In genomic region chr13:111153279-111153976, GRCh38 we compare ENCODE assay signal across 8 cellular contexts. TPM values are rescaled to one million over a fixed set of nuclear protein-coding genes. Genes with fewer than 3 reads are reported as not detected.
A peak's percentile ranks its signal among the peaks of the same experiment; 100 is the strongest.
DNase-seq lines count a peak whose midpoint lies in the region; ATAC-seq and TF ChIP-seq lines count a peak whose summit lies in the region.

No MANE protein-coding gene starts in this region.

- peak overlapping the region; percentile 89 for H3K4me2 ChIP-seq in OCI-LY3 (ENCODE audit: low read length)

- peak overlapping the region; percentile 91 for H3K27ac ChIP-seq in HUES64 (ENCODE audit: low read depth, low read length)
- peak overlapping the region; percentile 80 for H3K27ac ChIP-seq in OCI-LY3 (ENCODE audit: low read length)
- peak overlapping the region; percentile 94 for H3K27ac ChIP-seq in epithelial cell of prostate

- peaks cover 43% of the 10 kb centered on the region for H3K79me2 ChIP-seq in OCI-LY3 (ENCODE audit: low read length)

- H2AFZ ChIP-seq in OCI-LY3 (ENCODE audit: low read depth, low read length): peak overlapping the region; percentile 74

- under 1% methylated on average over 84 of the region's 84 CpGs for WGBS in HUES64

- peaks cover 12% of the 10 kb centered on the region for H3K4me1 ChIP-seq in HUES64 (ENCODE audit: insufficient read depth, low read length)
- peaks cover 13% of the 10 kb centered on the region for H3K4me1 ChIP-seq in OCI-LY3 (ENCODE audit: low read length)

- peaks cover 4% of the 10 kb centered on the region for H3K36me3 ChIP-seq in HUES64 (ENCODE audit: insufficient read depth, low read length)
- no peaks in the 10 kb centered on the region for H3K36me3 ChIP-seq in OCI-LY3 (replicated peaks; ENCODE audit: low read depth, low read length)

- H4K20me1 ChIP-seq in OCI-LY3 (ENCODE audit: insufficient read depth, low read length): peaks cover 16% of the 10 kb centered on the region

- peak overlapping the region; percentile 92 for H3K4me3 ChIP-seq in HUES64 (ENCODE audit: low read length)
- H3K4me3 ChIP-seq in OCI-LY3 (ENCODE audit: low read length): peak overlapping the region; percentile 88

- DNase-seq in DMS 273 treated with DMSO at 0.1 percent for 48 hours (lab: John Stamatoyannopoulos, UW): peak; percentile 40
- DNase-seq in activated T-cell treated with anti-CD3 and anti-CD28 coated beads for 4 hours: peak; percentile 93
- DNase-seq in epithelial cell of prostate (ENCODE audit: low read depth, low spot score): peak; percentile 56
- DNase-seq in mucosa of gallbladder (ENCODE audit: low spot score): peak; percentile 92
- DNase-seq in stimulated activated CD8-positive, alpha-beta memory T cell treated with anti-CD3 and anti-CD28 coated beads, Interleukin-4, amount 100 ng/mL, for 24 hours (ENCODE audit: low read depth): peak; percentile 91

- H3K9ac ChIP-seq in HUES64 (ENCODE audit: low read depth, low read length): peak overlapping the region; percentile 89
- H3K9ac ChIP-seq in OCI-LY3 (ENCODE audit: low read length): peak overlapping the region; percentile 87

- peak; percentile 13; the same call in 1 of the 2 replicates for TF ChIP-seq CTCF in OCI-LY3 (IDR thresholded peaks at IDR 0.05; ENCODE audit: low read depth, low read length)

- peak; percentile 86 for ATAC-seq in GM21515 (IDR thresholded peaks at IDR 0.05; ENCODE audit: unreplicated experiment)

- H3K27me3 ChIP-seq in HUES64 (ENCODE audit: insufficient read depth, low read length) (peaks cover 5% of the 10 kb centered on the region; the same call in 1 of the 2 replicates), OCI-LY3 (ENCODE audit: low read depth, low read length) (peaks cover 19% of the 10 kb centered on the region; the same call in 1 of the 2 replicates)

- no peaks in the 10 kb centered on the region for H3K9me3 ChIP-seq in HUES64 (ENCODE audit: insufficient read depth, low read depth, low read length)
- H3K9me3 ChIP-seq in OCI-LY3 (ENCODE audit: insufficient read depth, low read length): no peaks in the 10 kb centered on the region

RNA-seq across cellular contexts. Expression of gene ARHGEF7, which starts 38.3 kb away (rescaled TPM):
- polyA plus RNA-seq in HUES64 (2013, experiment 1 of 2): 34.7 TPM
- 36.5 TPM for polyA plus RNA-seq in HUES64 (2013, experiment 2 of 2)
- total RNA-seq in mucosa of gallbladder: 70.7 TPM

Comparison
In these comparisons a context has a peak if more than half of its experiments do, and no peak if none do; other contexts are left out.
1. Peak in every context shown above with its lines: DNase-seq, ATAC-seq, H3K4me3 ChIP-seq and H3K27ac ChIP-seq.
2. DNase-seq: peak in every context shown above with its lines; median percentile 93 in activated T-cell treated with anti-CD3 and anti-CD28 coated beads for 4 hours; 92 in mucosa of gallbladder; 91 in stimulated activated CD8-positive, alpha-beta memory T cell treated with anti-CD3 and anti-CD28 coated beads, Interleukin-4, amount 100 ng/mL, for 24 hours; 56 in epithelial cell of prostate; 40 in DMS 273 treated with DMSO at 0.1 percent for 48 hours.